Comparison of ENCODE assay signal across 1 cellular context in the genomic region with DNA sequence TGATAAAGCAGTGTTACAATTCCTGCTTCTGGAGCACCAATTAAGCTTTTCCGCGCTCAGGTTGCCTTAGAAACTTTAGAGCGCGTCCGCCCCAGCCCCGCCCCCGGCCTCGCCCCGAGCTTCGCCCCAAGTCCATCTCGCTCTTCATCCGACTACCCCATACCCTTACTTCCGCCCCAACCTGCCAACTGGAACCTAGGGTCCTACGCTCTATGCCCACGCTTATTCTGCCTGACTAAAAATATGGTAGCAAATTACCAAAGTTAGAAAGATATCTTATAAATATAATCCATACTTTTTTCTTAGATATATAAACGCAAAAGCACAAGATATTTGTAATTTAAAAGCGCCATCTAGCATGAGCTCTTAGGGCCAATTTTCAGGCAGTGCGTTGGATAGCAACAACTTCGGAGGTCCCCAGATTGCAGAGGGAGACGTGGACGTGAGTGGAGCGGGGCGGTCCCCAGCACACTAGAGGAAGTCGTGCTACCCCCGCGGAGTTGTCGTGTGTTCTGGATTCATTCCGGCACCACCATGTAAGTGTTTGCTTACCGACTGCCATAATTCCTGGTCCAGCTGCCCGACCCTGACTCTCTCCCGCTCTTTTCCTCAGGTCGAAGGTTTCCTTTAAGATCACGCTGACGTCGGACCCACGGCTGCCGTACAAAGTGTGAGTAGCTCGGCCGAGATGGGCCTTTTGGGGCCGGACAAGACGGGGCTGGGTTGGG.
TF ChIP-seq lines count a peak whose summit lies in the region.

UFM1 (plus strand) TSS at position 466 of the 728 bp plus-strand sequence; CDS start at position 535, 69 bp downstream.

TF ChIP-seq in HepG2, 621 proteins besides CTCF, POLR2A, EP300 and RAD21 (continued from another document and continues in another):
- TF ChIP-seq, protein P1, sequence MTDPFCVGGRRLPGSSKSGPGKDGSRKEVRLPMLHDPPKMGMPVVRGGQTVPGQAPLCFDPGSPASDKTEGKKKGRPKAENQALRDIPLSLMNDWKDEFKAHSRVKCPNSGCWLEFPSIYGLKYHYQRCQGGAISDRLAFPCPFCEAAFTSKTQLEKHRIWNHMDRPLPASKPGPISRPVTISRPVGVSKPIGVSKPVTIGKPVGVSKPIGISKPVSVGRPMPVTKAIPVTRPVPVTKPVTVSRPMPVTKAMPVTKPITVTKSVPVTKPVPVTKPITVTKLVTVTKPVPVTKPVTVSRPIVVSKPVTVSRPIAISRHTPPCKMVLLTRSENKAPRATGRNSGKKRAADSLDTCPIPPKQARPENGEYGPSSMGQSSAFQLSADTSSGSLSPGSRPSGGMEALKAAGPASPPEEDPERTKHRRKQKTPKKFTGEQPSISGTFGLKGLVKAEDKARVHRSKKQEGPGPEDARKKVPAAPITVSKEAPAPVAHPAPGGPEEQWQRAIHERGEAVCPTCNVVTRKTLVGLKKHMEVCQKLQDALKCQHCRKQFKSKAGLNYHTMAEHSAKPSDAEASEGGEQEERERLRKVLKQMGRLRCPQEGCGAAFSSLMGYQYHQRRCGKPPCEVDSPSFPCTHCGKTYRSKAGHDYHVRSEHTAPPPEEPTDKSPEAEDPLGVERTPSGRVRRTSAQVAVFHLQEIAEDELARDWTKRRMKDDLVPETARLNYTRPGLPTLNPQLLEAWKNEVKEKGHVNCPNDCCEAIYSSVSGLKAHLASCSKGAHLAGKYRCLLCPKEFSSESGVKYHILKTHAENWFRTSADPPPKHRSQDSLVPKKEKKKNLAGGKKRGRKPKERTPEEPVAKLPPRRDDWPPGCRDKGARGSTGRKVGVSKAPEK (CRISPR knock-in tag; IDR thresholded peaks at IDR 0.05; ENCODE audit: borderline replicate concordance), result no peak
- TF ChIP-seq GFI1 (CRISPR knock-in tag; IDR thresholded peaks at IDR 0.05; ENCODE audit: borderline replicate concordance), result no peak
- TF ChIP-seq ZNF292 (CRISPR knock-in tag; IDR thresholded peaks at IDR 0.05; ENCODE audit: borderline replicate concordance, low read depth), result no peak
- TF ChIP-seq ETV6 (CRISPR knock-in tag; conservative IDR thresholded peaks at IDR 0.05), result no peak
- TF ChIP-seq KDM5A (IDR thresholded peaks at IDR 0.05; ENCODE audit: borderline replicate concordance, low read length), result peak; percentile 80
- TF ChIP-seq PBX2 (CRISPR knock-in tag; IDR thresholded peaks at IDR 0.05), result no peak
- TF ChIP-seq PHF8 (CRISPR knock-in tag; IDR thresholded peaks at IDR 0.05), result peak; percentile 89
- TF ChIP-seq BATF2 (CRISPR knock-in tag; IDR thresholded peaks at IDR 0.05), result no peak
- TF ChIP-seq NPAS2 (CRISPR knock-in tag; IDR thresholded peaks at IDR 0.05; ENCODE audit: borderline replicate concordance), result no peak
- no peak for TF ChIP-seq STAG1 (CRISPR knock-in tag; IDR thresholded peaks at IDR 0.05)
- TF ChIP-seq GTF2F1 (IDR thresholded peaks at IDR 0.05; ENCODE audit: low read length), result no peak
- no peak for TF ChIP-seq ZNF776 (CRISPR knock-in tag; IDR thresholded peaks at IDR 0.05)
- no peak for TF ChIP-seq MNT (IDR thresholded peaks at IDR 0.05)
- no peak for TF ChIP-seq ZSCAN20 (CRISPR knock-in tag; IDR thresholded peaks at IDR 0.05; ENCODE audit: borderline replicate concordance)
- TF ChIP-seq ZNF672 (CRISPR knock-in tag; IDR thresholded peaks at IDR 0.05), result no peak
- TF ChIP-seq MAFF (IDR thresholded peaks at IDR 0.05; ENCODE audit: low read depth, low read length), result no peak
- TF ChIP-seq TBL1XR1 (IDR thresholded peaks at IDR 0.05; ENCODE audit: borderline replicate concordance, low read length, partially characterized antibody), result no peak
- 0 out of 2 replicates have a peak, but pooled peaks have one; percentile 26 for TF ChIP-seq ZNF441 (CRISPR knock-in tag; IDR thresholded peaks at IDR 0.05; ENCODE audit: borderline replicate concordance)
- TF ChIP-seq ZNF589 (CRISPR knock-in tag; conservative IDR thresholded peaks at IDR 0.05), result no peak
- no peak for TF ChIP-seq ZNF780A (CRISPR knock-in tag; IDR thresholded peaks at IDR 0.05)
- TF ChIP-seq ATF7 (IDR thresholded peaks at IDR 0.05), result no peak
- no peak for TF ChIP-seq ATF7 (CRISPR knock-in tag; IDR thresholded peaks at IDR 0.05)
- no peak for TF ChIP-seq ZNF530 (CRISPR knock-in tag; IDR thresholded peaks at IDR 0.05; ENCODE audit: low read depth)
- peak; percentile 99; the same call in 1 of the 2 replicates for TF ChIP-seq HDAC6 (IDR thresholded peaks at IDR 0.05; ENCODE audit: low read depth, low read length)
- no peak for TF ChIP-seq ZNF788 (CRISPR knock-in tag; IDR thresholded peaks at IDR 0.05; ENCODE audit: borderline replicate concordance)
- no peak for TF ChIP-seq FOSL1 (CRISPR knock-in tag; IDR thresholded peaks at IDR 0.05; ENCODE audit: borderline replicate concordance)
- TF ChIP-seq CSRNP2 (CRISPR knock-in tag; conservative IDR thresholded peaks at IDR 0.05; ENCODE audit: low read depth), result no peak
- TF ChIP-seq ARID4A (CRISPR knock-in tag; IDR thresholded peaks at IDR 0.05; ENCODE audit: borderline replicate concordance), result peak; percentile 86; the same call in 1 of the 2 replicates
- TF ChIP-seq REST (IDR thresholded peaks at IDR 0.05; ENCODE audit: borderline replicate concordance in 1 of 2, low read depth in 1 of 2, low read length in 2 of 2), result peak in 1 of 2 experiments; percentile 39; a peak in 1 of 4 replicates
- TF ChIP-seq ZNF431 (CRISPR knock-in tag; IDR thresholded peaks at IDR 0.05; ENCODE audit: borderline replicate concordance, low read depth), result no peak
- TF ChIP-seq, protein P2, sequence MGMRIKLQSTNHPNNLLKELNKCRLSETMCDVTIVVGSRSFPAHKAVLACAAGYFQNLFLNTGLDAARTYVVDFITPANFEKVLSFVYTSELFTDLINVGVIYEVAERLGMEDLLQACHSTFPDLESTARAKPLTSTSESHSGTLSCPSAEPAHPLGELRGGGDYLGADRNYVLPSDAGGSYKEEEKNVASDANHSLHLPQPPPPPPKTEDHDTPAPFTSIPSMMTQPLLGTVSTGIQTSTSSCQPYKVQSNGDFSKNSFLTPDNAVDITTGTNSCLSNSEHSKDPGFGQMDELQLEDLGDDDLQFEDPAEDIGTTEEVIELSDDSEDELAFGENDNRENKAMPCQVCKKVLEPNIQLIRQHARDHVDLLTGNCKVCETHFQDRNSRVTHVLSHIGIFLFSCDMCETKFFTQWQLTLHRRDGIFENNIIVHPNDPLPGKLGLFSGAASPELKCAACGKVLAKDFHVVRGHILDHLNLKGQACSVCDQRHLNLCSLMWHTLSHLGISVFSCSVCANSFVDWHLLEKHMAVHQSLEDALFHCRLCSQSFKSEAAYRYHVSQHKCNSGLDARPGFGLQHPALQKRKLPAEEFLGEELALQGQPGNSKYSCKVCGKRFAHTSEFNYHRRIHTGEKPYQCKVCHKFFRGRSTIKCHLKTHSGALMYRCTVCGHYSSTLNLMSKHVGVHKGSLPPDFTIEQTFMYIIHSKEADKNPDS (CRISPR knock-in tag; IDR thresholded peaks at IDR 0.05), result no peak
- TF ChIP-seq, protein P3, sequence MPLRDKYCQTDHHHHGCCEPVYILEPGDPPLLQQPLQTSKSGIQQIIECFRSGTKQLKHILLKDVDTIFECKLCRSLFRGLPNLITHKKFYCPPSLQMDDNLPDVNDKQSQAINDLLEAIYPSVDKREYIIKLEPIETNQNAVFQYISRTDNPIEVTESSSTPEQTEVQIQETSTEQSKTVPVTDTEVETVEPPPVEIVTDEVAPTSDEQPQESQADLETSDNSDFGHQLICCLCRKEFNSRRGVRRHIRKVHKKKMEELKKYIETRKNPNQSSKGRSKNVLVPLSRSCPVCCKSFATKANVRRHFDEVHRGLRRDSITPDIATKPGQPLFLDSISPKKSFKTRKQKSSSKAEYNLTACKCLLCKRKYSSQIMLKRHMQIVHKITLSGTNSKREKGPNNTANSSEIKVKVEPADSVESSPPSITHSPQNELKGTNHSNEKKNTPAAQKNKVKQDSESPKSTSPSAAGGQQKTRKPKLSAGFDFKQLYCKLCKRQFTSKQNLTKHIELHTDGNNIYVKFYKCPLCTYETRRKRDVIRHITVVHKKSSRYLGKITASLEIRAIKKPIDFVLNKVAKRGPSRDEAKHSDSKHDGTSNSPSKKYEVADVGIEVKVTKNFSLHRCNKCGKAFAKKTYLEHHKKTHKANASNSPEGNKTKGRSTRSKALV (CRISPR knock-in tag; IDR thresholded peaks at IDR 0.05), result no peak
- no peak for TF ChIP-seq ZNF383 (CRISPR knock-in tag; IDR thresholded peaks at IDR 0.05; ENCODE audit: borderline replicate concordance)
- no peak for TF ChIP-seq ZNF432 (CRISPR knock-in tag; IDR thresholded peaks at IDR 0.05; ENCODE audit: borderline replicate concordance)
- no peak for TF ChIP-seq ZFP41 (CRISPR knock-in tag; IDR thresholded peaks at IDR 0.05; ENCODE audit: borderline replicate concordance)
